In the genomic region with DNA sequence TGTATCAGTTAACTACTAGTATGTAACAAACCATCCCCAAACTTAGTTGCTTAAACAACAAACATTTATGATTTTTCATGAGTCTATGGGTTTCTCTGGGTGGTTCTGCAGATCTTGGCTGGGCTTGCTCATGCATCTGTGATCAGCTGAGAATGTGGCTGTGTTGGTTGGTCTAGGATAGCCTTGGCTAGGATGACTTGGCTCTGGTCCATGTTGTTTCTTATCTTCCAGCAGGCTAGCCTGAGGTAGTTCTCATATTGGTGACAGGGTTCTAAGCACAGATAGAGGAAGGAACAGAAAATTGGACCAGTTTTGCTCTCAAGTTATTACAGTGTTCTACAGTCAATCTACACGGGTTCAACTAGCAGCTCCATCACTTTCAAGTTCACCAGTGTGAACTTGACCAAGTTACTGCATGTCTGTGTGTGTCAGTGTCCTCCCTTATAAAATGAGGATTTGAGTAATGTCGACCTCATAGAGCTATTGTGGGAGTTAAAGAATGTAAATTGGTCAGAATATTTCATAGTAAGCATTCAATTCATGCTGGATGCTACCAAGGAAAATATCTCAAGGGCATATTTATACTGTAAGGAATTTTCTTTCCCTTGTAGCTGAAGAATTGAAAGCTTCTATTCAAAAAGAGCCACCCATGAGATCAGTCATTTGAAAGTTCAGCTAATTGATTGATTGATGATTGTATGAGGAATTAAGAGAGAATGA, we compare ENCODE assay signal across 1 cellular context.
TF ChIP-seq lines count a peak whose summit lies in the region.

No MANE protein-coding gene starts in this region.

TF ChIP-seq in K562, 482 proteins besides CTCF, POLR2A, EP300 and RAD21 (continued from another document and continues in another):
- no peak for TF ChIP-seq ZNF511 (CRISPR knock-in tag; IDR thresholded peaks at IDR 0.05)
- 0 out of 2 replicates have a peak, but pooled peaks have one; percentile 24 for TF ChIP-seq BACH1 (tag; IDR thresholded peaks at IDR 0.05)
- TF ChIP-seq ZBTB2 (IDR thresholded peaks at IDR 0.05), result no peak
- no peak for TF ChIP-seq ZZZ3 (IDR thresholded peaks at IDR 0.05)
- no peak for TF ChIP-seq TCF3 (CRISPR knock-in tag; IDR thresholded peaks at IDR 0.05)
- 0 out of 2 replicates have a peak, but pooled peaks have one; percentile 12 for TF ChIP-seq ZNF197 (CRISPR knock-in tag; IDR thresholded peaks at IDR 0.05; ENCODE audit: low read depth)
- no peak for TF ChIP-seq TEAD2 (tag; IDR thresholded peaks at IDR 0.05)
- TF ChIP-seq ZNF75A (CRISPR knock-in tag; IDR thresholded peaks at IDR 0.05), result no peak
- no peak for TF ChIP-seq PHB2 (IDR thresholded peaks at IDR 0.05; ENCODE audit: low read depth)
- TF ChIP-seq CAMTA2 (CRISPR knock-in tag; conservative IDR thresholded peaks at IDR 0.05), result no peak
- TF ChIP-seq FOXP1 (CRISPR knock-in tag; IDR thresholded peaks at IDR 0.05), result no peak
- no peak for TF ChIP-seq ESRRA (IDR thresholded peaks at IDR 0.05; ENCODE audit: borderline replicate concordance, low read depth)
- TF ChIP-seq HCFC1 (IDR thresholded peaks at IDR 0.05; ENCODE audit: low read depth, low read length), result no peak
- TF ChIP-seq, protein P1, sequence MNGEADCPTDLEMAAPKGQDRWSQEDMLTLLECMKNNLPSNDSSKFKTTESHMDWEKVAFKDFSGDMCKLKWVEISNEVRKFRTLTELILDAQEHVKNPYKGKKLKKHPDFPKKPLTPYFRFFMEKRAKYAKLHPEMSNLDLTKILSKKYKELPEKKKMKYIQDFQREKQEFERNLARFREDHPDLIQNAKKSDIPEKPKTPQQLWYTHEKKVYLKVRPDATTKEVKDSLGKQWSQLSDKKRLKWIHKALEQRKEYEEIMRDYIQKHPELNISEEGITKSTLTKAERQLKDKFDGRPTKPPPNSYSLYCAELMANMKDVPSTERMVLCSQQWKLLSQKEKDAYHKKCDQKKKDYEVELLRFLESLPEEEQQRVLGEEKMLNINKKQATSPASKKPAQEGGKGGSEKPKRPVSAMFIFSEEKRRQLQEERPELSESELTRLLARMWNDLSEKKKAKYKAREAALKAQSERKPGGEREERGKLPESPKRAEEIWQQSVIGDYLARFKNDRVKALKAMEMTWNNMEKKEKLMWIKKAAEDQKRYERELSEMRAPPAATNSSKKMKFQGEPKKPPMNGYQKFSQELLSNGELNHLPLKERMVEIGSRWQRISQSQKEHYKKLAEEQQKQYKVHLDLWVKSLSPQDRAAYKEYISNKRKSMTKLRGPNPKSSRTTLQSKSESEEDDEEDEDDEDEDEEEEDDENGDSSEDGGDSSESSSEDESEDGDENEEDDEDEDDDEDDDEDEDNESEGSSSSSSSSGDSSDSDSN (IDR thresholded peaks at IDR 0.05; ENCODE audit: borderline replicate concordance in 1 of 2, low read depth in 2 of 2, low read length in 2 of 2), result no peak
- TF ChIP-seq ZNF696 (CRISPR knock-in tag; conservative IDR thresholded peaks at IDR 0.05), result no peak
- no peak for TF ChIP-seq ZBTB40 (IDR thresholded peaks at IDR 0.05)
- TF ChIP-seq ZBTB40 (CRISPR knock-in tag; IDR thresholded peaks at IDR 0.05), result no peak
- TF ChIP-seq TAF7 (tag; IDR thresholded peaks at IDR 0.05), result no peak
- TF ChIP-seq ETV5 (CRISPR knock-in tag; IDR thresholded peaks at IDR 0.05; ENCODE audit: low read depth), result no peak
- TF ChIP-seq, protein P2, sequence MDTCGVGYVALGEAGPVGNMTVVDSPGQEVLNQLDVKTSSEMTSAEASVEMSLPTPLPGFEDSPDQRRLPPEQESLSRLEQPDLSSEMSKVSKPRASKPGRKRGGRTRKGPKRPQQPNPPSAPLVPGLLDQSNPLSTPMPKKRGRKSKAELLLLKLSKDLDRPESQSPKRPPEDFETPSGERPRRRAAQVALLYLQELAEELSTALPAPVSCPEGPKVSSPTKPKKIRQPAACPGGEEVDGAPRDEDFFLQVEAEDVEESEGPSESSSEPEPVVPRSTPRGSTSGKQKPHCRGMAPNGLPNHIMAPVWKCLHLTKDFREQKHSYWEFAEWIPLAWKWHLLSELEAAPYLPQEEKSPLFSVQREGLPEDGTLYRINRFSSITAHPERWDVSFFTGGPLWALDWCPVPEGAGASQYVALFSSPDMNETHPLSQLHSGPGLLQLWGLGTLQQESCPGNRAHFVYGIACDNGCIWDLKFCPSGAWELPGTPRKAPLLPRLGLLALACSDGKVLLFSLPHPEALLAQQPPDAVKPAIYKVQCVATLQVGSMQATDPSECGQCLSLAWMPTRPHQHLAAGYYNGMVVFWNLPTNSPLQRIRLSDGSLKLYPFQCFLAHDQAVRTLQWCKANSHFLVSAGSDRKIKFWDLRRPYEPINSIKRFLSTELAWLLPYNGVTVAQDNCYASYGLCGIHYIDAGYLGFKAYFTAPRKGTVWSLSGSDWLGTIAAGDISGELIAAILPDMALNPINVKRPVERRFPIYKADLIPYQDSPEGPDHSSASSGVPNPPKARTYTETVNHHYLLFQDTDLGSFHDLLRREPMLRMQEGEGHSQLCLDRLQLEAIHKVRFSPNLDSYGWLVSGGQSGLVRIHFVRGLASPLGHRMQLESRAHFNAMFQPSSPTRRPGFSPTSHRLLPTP (IDR thresholded peaks at IDR 0.05; ENCODE audit: borderline replicate concordance, extremely low read depth, insufficient read length), result no peak
- TF ChIP-seq, protein P3, sequence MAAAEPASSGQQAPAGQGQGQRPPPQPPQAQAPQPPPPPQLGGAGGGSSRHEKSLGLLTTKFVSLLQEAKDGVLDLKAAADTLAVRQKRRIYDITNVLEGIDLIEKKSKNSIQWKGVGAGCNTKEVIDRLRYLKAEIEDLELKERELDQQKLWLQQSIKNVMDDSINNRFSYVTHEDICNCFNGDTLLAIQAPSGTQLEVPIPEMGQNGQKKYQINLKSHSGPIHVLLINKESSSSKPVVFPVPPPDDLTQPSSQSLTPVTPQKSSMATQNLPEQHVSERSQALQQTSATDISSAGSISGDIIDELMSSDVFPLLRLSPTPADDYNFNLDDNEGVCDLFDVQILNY (CRISPR knock-in tag; IDR thresholded peaks at IDR 0.05), result no peak
- TF ChIP-seq ZNF76 (CRISPR knock-in tag; IDR thresholded peaks at IDR 0.05; ENCODE audit: borderline replicate concordance), result no peak
- no peak for TF ChIP-seq GTF2F1 (IDR thresholded peaks at IDR 0.05; ENCODE audit: low read depth, low read length)
- no peak for TF ChIP-seq USF1 (CRISPR knock-in tag; IDR thresholded peaks at IDR 0.05)
- TF ChIP-seq HSF4 (CRISPR knock-in tag; IDR thresholded peaks at IDR 0.05; ENCODE audit: borderline replicate concordance), result no peak
- no peak for TF ChIP-seq FOXM1 (IDR thresholded peaks at IDR 0.05; ENCODE audit: low read depth)
- no peak for TF ChIP-seq FOXM1 (CRISPR knock-in tag; IDR thresholded peaks at IDR 0.05; ENCODE audit: low read depth)
- TF ChIP-seq ZNF253 (CRISPR knock-in tag; conservative IDR thresholded peaks at IDR 0.05), result no peak
- no peak for TF ChIP-seq ZNF140 (CRISPR knock-in tag; IDR thresholded peaks at IDR 0.05)
- TF ChIP-seq XRCC5 (IDR thresholded peaks at IDR 0.05; ENCODE audit: low read depth, low read length), result no peak
- TF ChIP-seq RFX1 (IDR thresholded peaks at IDR 0.05), result no peak
- TF ChIP-seq PHF20 (IDR thresholded peaks at IDR 0.05; ENCODE audit: partially characterized antibody), result no peak
- TF ChIP-seq, protein P4, sequence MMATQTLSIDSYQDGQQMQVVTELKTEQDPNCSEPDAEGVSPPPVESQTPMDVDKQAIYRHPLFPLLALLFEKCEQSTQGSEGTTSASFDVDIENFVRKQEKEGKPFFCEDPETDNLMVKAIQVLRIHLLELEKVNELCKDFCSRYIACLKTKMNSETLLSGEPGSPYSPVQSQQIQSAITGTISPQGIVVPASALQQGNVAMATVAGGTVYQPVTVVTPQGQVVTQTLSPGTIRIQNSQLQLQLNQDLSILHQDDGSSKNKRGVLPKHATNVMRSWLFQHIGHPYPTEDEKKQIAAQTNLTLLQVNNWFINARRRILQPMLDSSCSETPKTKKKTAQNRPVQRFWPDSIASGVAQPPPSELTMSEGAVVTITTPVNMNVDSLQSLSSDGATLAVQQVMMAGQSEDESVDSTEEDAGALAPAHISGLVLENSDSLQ (IDR thresholded peaks at IDR 0.05), result no peak
- no peak for TF ChIP-seq E2F1 (CRISPR knock-in tag; IDR thresholded peaks at IDR 0.05)
- TF ChIP-seq FOXK2 (conservative IDR thresholded peaks at IDR 0.05 in 1 of 2, IDR thresholded peaks at IDR 0.05 in 1 of 2; ENCODE audit: low read depth in 2 of 2), result peak; percentile 27 to 34; a peak in 1 of 4 replicates
